In genomic region chr7:102516951-102517350, GRCh38 we compare ENCODE assay signal across 11 cellular contexts. TPM values are rescaled to one million over a fixed set of nuclear protein-coding genes. Genes with fewer than 3 reads are reported as not detected.
A peak's percentile ranks its signal among the peaks of the same experiment; 100 is the strongest.
DNase-seq lines count a peak whose midpoint lies in the region; ATAC-seq and FAIRE-seq lines count a peak whose summit lies in the region.
"Not testable (repeated sequence)": the region's sequence is repeated elsewhere in the genome, so short reads cannot be mapped to it uniquely, and the experiment has no call there.
"Had no signal": no experiment of that assay in that cellular context is flagged by ENCODE, and none has a peak within 500 bp of the region (broad histone marks: within the 10 kb centered on the region; RNA-seq: fewer than 3 reads in every experiment).

No MANE protein-coding gene starts in this region.

- ATAC-seq in GM21529 (IDR thresholded peaks at IDR 0.05; ENCODE audit: unreplicated experiment) (peak; percentile 15), HG03439 (IDR thresholded peaks at IDR 0.05; ENCODE audit: unreplicated experiment) (peak; percentile 15), left lobe of liver (peak; percentile 26), naive B cell (ENCODE audit: low read depth in 2 of 2) (peak; percentile 26 to 29)
- ATAC-seq in activated naive CD8-positive, alpha-beta T cell treated with anti-CD3 and anti-CD28 coated beads, Interleukin-2, amount 50 U/mL, for 24 hours: peak; percentile 14
- ATAC-seq in stimulated activated naive CD8-positive, alpha-beta T cell treated with anti-CD3 and anti-CD28 coated beads, Interleukin-15, Interleukin-2, amounts not matched to agents 100 U/mL and 50 U/mL, for 24 hours: peak; percentile 11

- not testable (repeated sequence) for H3K27ac Mint-ChIP-seq in activated naive CD8-positive, alpha-beta T cell treated with anti-CD3 and anti-CD28 coated beads, Interleukin-2, amount 50 U/mL, for 24 hours; naive B cell

- not testable (repeated sequence) for DNase-seq in GM18507 (ENCODE audit: extremely low spot score, insufficient read length, low read depth); activated naive CD8-positive, alpha-beta T cell treated with anti-CD3 and anti-CD28 coated beads, Interleukin-2, amount 50 U/mL, for 24 hours; left lobe of liver (ENCODE audit: low spot score); naive B cell; stimulated activated naive CD8-positive, alpha-beta T cell treated with anti-CD3 and anti-CD28 coated beads, Interleukin-15, Interleukin-2, amounts not matched to agents 100 U/mL and 50 U/mL, for 24 hours

- H3K9me3 Mint-ChIP-seq in activated naive CD8-positive, alpha-beta T cell treated with anti-CD3 and anti-CD28 coated beads, Interleukin-2, amount 50 U/mL, for 24 hours; naive B cell: not testable (repeated sequence)

- not testable (repeated sequence) for H3K4me3 Mint-ChIP-seq in activated naive CD8-positive, alpha-beta T cell treated with anti-CD3 and anti-CD28 coated beads, Interleukin-2, amount 50 U/mL, for 24 hours; naive B cell

- H3K27me3 Mint-ChIP-seq in activated naive CD8-positive, alpha-beta T cell treated with anti-CD3 and anti-CD28 coated beads, Interleukin-2, amount 50 U/mL, for 24 hours; naive B cell: not testable (repeated sequence)

- not testable (repeated sequence) for H3K36me3 Mint-ChIP-seq in activated naive CD8-positive, alpha-beta T cell treated with anti-CD3 and anti-CD28 coated beads, Interleukin-2, amount 50 U/mL, for 24 hours (ENCODE audit: low read depth); naive B cell

- H3K4me1 Mint-ChIP-seq in activated naive CD8-positive, alpha-beta T cell treated with anti-CD3 and anti-CD28 coated beads, Interleukin-2, amount 50 U/mL, for 24 hours; naive B cell: not testable (repeated sequence)

- peak; percentile 63 for FAIRE-seq in GM18507 (lab: Jason Lieb, UNC)

RNA-seq across cellular contexts. Expression of gene RASA4B, which starts 0.6 kb away (rescaled TPM):
- 2.9 TPM for total RNA-seq in left lobe of liver
- 10 to 100 TPM in 1 of 6 donors, 1 to 10 TPM in 5; 4.1 to 11.7 (median 5.6) TPM for polyA plus RNA-seq in naive B cell (ENCODE audit: low read depth in 6 of 6)

RNA-seq across cellular contexts. Expression of gene UPK3BL2, which starts 26.5 kb away (rescaled TPM):
- 8.5 TPM for total RNA-seq in left lobe of liver
- polyA plus RNA-seq in naive B cell (ENCODE audit: low read depth in 6 of 6): 1 to 10 TPM; 1.2 to 7.3 (median 2.5) TPM

RNA-seq across cellular contexts. Expression of gene SPDYE2, which starts 34.1 kb away (rescaled TPM):
- not detected for total RNA-seq in left lobe of liver
- polyA plus RNA-seq in naive B cell (ENCODE audit: low read depth in 6 of 6): under 1 TPM in 5 of 6 donors, not detected in 1; 0.30 to 0.96 (median 0.55) TPM
- total RNA-seq: A172, H4, HFFc6, K562 had no signal

RNA-seq across cellular contexts. Expression of gene POLR2J, which starts 38.2 kb away (rescaled TPM):
- 29.9 TPM for total RNA-seq in left lobe of liver
- polyA plus RNA-seq in naive B cell (ENCODE audit: low read depth in 6 of 6): 100 to 1,000 TPM in 3 of 6 donors, 10 to 100 TPM in 3; 65.4 to 149 (median 107) TPM

RNA-seq across cellular contexts. Expression of gene LRWD1, which starts 52.2 kb away (rescaled TPM):
- 16.4 TPM for total RNA-seq in left lobe of liver
- 10 to 100 TPM in 5 of 6 donors, 1 to 10 TPM in 1; 6.9 to 22.1 (median 17.3) TPM for polyA plus RNA-seq in naive B cell (ENCODE audit: low read depth in 6 of 6)
